ENCODE assay signal across 8 cellular contexts in genomic region chr9:5832543-5833529, GRCh38. TPM values are rescaled to one million over a fixed set of nuclear protein-coding genes. Genes with fewer than 3 reads are reported as not detected.
A peak's percentile ranks its signal among the peaks of the same experiment; 100 is the strongest.
DNase-seq lines count a peak whose midpoint lies in the region; ATAC-seq, FAIRE-seq and TF ChIP-seq lines count a peak whose summit lies in the region.

Gene ERMP1 (minus strand): TSS chr9:5833117. CDS start chr9:5833027, 90 bp downstream.

- no peak for FAIRE-seq in bronchial epithelial cell (lab: Jason Lieb, UNC)

- H3K36me3 ChIP-seq in bronchial epithelial cell (ENCODE audit: control insufficient read depth, insufficient read depth, low read length) = no peaks in the 10 kb centered on the region

- ATAC-seq in GM18907 (IDR thresholded peaks at IDR 0.05; ENCODE audit: unreplicated experiment) (peak; percentile 85), HG03139 (IDR thresholded peaks at IDR 0.05; ENCODE audit: unreplicated experiment) (peak; percentile 66)

- peak; percentile 92 for DNase-seq in AG08396 (ENCODE audit: low spot score)
- DNase-seq in NCI-H2196 (lab: John Stamatoyannopoulos, UW; ENCODE audit: unreplicated experiment) = peak; percentile 96
- DNase-seq in bronchial epithelial cell (ENCODE audit: low read depth) = peak; percentile 62
- DNase-seq in inferior parietal cortex (ENCODE audit: extremely low spot score) = peak; percentile 94
- peak; percentile 83 to 90 for DNase-seq in stimulated activated CD4-positive, alpha-beta T cell treated with anti-CD3 and anti-CD28 coated beads, Interleukin-12 subunit alpha, Interleukin-12 subunit beta, amount 100 ng/mL, for 24 hours (ENCODE audit: low read depth in 2 of 2)

- peak within 1 kb of the TSS; percentile 76 for H3K4me3 ChIP-seq in WI38 (ENCODE audit: low read depth, low read length)
- H3K4me3 ChIP-seq in bronchial epithelial cell (ENCODE audit: low read depth, low read length) = peak within 1 kb of the TSS; percentile 90

- H3K27me3 ChIP-seq in bronchial epithelial cell (ENCODE audit: control insufficient read depth, insufficient read depth, low read length) = no peaks in the 10 kb centered on the region

- peak; percentile 69 for TF ChIP-seq CTCF in WI38 (IDR thresholded peaks at IDR 0.05; ENCODE audit: low read depth, low read length)
- TF ChIP-seq CTCF in bronchial epithelial cell (IDR thresholded peaks at IDR 0.05; ENCODE audit: insufficient read depth, low read length, severe bottlenecking) = peak; percentile 95

RNA-seq across cellular contexts. Expression of gene ERMP1, which starts in this region (rescaled TPM):
- total RNA-seq in bronchial epithelial cell = 52.9 and 79.9 TPM in 2 replicates

Comparison
In these comparisons a context has a peak if more than half of its experiments do, and no peak if none do; other contexts are left out.
1. Peak in every context shown above with its lines: DNase-seq, ATAC-seq and H3K4me3 ChIP-seq.